ENCODE assay signal across 1 cellular context in genomic region chr13:113159701-113160100, GRCh38.
TF ChIP-seq lines count a peak whose summit lies in the region.

No MANE protein-coding gene starts in this region.

TF ChIP-seq in WTC11, 78 proteins besides CTCF, POLR2A, EP300 and RAD21:
- TF ChIP-seq, protein P1, sequence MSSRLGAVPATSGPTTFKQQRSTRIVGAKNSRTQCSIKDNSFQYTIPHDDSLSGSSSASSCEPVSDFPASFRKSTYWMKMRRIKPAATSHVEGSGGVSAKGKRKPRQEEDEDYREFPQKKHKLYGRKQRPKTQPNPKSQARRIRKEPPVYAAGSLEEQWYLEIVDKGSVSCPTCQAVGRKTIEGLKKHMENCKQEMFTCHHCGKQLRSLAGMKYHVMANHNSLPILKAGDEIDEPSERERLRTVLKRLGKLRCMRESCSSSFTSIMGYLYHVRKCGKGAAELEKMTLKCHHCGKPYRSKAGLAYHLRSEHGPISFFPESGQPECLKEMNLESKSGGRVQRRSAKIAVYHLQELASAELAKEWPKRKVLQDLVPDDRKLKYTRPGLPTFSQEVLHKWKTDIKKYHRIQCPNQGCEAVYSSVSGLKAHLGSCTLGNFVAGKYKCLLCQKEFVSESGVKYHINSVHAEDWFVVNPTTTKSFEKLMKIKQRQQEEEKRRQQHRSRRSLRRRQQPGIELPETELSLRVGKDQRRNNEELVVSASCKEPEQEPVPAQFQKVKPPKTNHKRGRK (CRISPR knock-in tag; IDR thresholded peaks at IDR 0.05; ENCODE audit: borderline replicate concordance) = no peak
- no peak for TF ChIP-seq ATF1 (CRISPR knock-in tag; IDR thresholded peaks at IDR 0.05)
- TF ChIP-seq, protein P2, sequence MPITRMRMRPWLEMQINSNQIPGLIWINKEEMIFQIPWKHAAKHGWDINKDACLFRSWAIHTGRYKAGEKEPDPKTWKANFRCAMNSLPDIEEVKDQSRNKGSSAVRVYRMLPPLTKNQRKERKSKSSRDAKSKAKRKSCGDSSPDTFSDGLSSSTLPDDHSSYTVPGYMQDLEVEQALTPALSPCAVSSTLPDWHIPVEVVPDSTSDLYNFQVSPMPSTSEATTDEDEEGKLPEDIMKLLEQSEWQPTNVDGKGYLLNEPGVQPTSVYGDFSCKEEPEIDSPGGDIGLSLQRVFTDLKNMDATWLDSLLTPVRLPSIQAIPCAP (CRISPR knock-in tag; IDR thresholded peaks at IDR 0.05) = no peak
- no peak for TF ChIP-seq ZNF219 (CRISPR knock-in tag; IDR thresholded peaks at IDR 0.05; ENCODE audit: borderline replicate concordance)
- no peak for TF ChIP-seq TP53 (CRISPR knock-in tag; IDR thresholded peaks at IDR 0.05)
- TF ChIP-seq AFF4 (CRISPR knock-in tag; IDR thresholded peaks at IDR 0.05; ENCODE audit: borderline replicate concordance) = no peak
- no peak for TF ChIP-seq NR3C1 (CRISPR knock-in tag; conservative IDR thresholded peaks at IDR 0.05; ENCODE audit: low read depth)
- no peak for TF ChIP-seq SP1 (CRISPR knock-in tag; conservative IDR thresholded peaks at IDR 0.05)
- no peak for TF ChIP-seq RELA (CRISPR knock-in tag; IDR thresholded peaks at IDR 0.05; ENCODE audit: borderline replicate concordance)
